In genomic region chrX:107629533-107629909, GRCh38 we compare ENCODE assay signal across 8 cellular contexts. TPM values are rescaled to one million over a fixed set of nuclear protein-coding genes. Genes with fewer than 3 reads are reported as not detected.
DNase-seq lines count a peak whose midpoint lies in the region; ATAC-seq and TF ChIP-seq lines count a peak whose summit lies in the region.

No MANE protein-coding gene starts in this region.

- TF ChIP-seq POLR2A in transverse colon (IDR thresholded peaks at IDR 0.05) = no peak

- H3K9me3 ChIP-seq in NT2/D1 (ENCODE audit: insufficient read depth, low read length) (no peaks in the 10 kb centered on the region), transverse colon (no peaks in the 10 kb centered on the region)

- H3K4me1 ChIP-seq in NT2/D1 (ENCODE audit: insufficient read depth, insufficient read length) = peaks cover 2% of the 10 kb centered on the region
- H3K4me1 ChIP-seq in transverse colon = peaks cover 0 to 5% (median 2%) of the 10 kb centered on the region in 4 donors

- H3K4me3 ChIP-seq in NT2/D1 (ENCODE audit: insufficient read length, low read depth) = peak overlapping the region; percentile 84
- H3K4me3 ChIP-seq in transverse colon = peak overlapping the region in 2 of 4 donors; percentile 48 to 69

- TF ChIP-seq EP300 in transverse colon (IDR thresholded peaks at IDR 0.05; ENCODE audit: low read depth) = no peak

- H3K36me3 Mint-ChIP-seq in dendritic cell treated with granulocyte-macrophage colony-stimulating factor and Interleukin-4, amounts not matched to agents 40 ng/mL and 50 ng/mL, for 4 days (ENCODE audit: low read depth) = no peaks in the 10 kb centered on the region
- H3K36me3 Mint-ChIP-seq in naive B cell = no peaks in the 10 kb centered on the region

- H3K27ac Mint-ChIP-seq in dendritic cell treated with granulocyte-macrophage colony-stimulating factor and Interleukin-4, amounts not matched to agents 40 ng/mL and 50 ng/mL, for 4 days = no peak overlapping the region
- peak overlapping the region in 1 of 6 donors; percentile 81 for H3K27ac Mint-ChIP-seq in naive B cell

- no peaks in the 10 kb centered on the region for H3K27me3 Mint-ChIP-seq in dendritic cell treated with granulocyte-macrophage colony-stimulating factor and Interleukin-4, amounts not matched to agents 40 ng/mL and 50 ng/mL, for 4 days
- no peaks in the 10 kb centered on the region for H3K27me3 Mint-ChIP-seq in naive B cell

- peak overlapping the region in 1 of 4 donors; percentile 86 for H3K27ac ChIP-seq in transverse colon

- H3K36me3 ChIP-seq in NT2/D1 (ENCODE audit: insufficient read depth, insufficient read length, low read length) (peaks cover 13% of the 10 kb centered on the region), transverse colon (no peaks in the 10 kb centered on the region)

- no peak for TF ChIP-seq CTCF in transverse colon (IDR thresholded peaks at IDR 0.05)

- DNase-seq in ACHN (peak; percentile 41), G401 (ENCODE audit: low spot score) (peak; percentile 50), NT2/D1 (ENCODE audit: low read depth, low spot score) (no peak), naive B cell (no peak), transverse colon (no peak)

- H3K9me3 Mint-ChIP-seq in dendritic cell treated with granulocyte-macrophage colony-stimulating factor and Interleukin-4, amounts not matched to agents 40 ng/mL and 50 ng/mL, for 4 days = no peaks in the 10 kb centered on the region
- peaks cover 0 to 2% (median 0%) of the 10 kb centered on the region in 7 donors for H3K9me3 Mint-ChIP-seq in naive B cell

- no peak for ATAC-seq in naive B cell (ENCODE audit: low read depth in 2 of 2)
- ATAC-seq in GM18517 (IDR thresholded peaks at IDR 0.05; ENCODE audit: unreplicated experiment) = no peak
- ATAC-seq in HG02678 (IDR thresholded peaks at IDR 0.05; ENCODE audit: unreplicated experiment) = no peak

- in situ Hi-C loops in ACHN (cut with HindIII; ENCODE audit: low pct_ligation_motif_present, low pct_unique_long_range_greater_than_20kb, low sequenced_read_pairs) = loop anchor here (25.0 kb wide), 1 partner anchor 92 kb away; no protein-coding TSS in a partner anchor
- in situ Hi-C loops in G401 (cut with HindIII; ENCODE audit: low sequenced_read_pairs) = no loop called here
- in situ Hi-C loops in transverse colon (cut with MboI; ENCODE audit: low pct_ligation_motif_present in 1 of 4, low pct_unique_long_range_greater_than_20kb in 1 of 4, low sequenced_read_pairs in 3 of 4) = no loop called here

- intact Hi-C loops in dendritic cell treated with granulocyte-macrophage colony-stimulating factor and Interleukin-4, amounts not matched to agents 40 ng/mL and 50 ng/mL, for 4 days (cut with micrococcal nuclease) = no loop called here
- intact Hi-C loops in transverse colon (cut with DNase I; ENCODE audit: low total_unique reads) = no loop called here

- peak overlapping the region; percentile 84 for H3K4me3 Mint-ChIP-seq in dendritic cell treated with granulocyte-macrophage colony-stimulating factor and Interleukin-4, amounts not matched to agents 40 ng/mL and 50 ng/mL, for 4 days
- H3K4me3 Mint-ChIP-seq in naive B cell = peak overlapping the region; percentile 85 to 99 (median 94)

- H3K27me3 ChIP-seq in NT2/D1 (ENCODE audit: insufficient read depth, insufficient read length) (no peaks in the 10 kb centered on the region), transverse colon (no peaks in the 10 kb centered on the region)

- peaks cover 28% of the 10 kb centered on the region for H3K4me1 Mint-ChIP-seq in dendritic cell treated with granulocyte-macrophage colony-stimulating factor and Interleukin-4, amounts not matched to agents 40 ng/mL and 50 ng/mL, for 4 days (ENCODE audit: low read depth)
- H3K4me1 Mint-ChIP-seq in naive B cell = peaks cover 5 to 33% (median 19%) of the 10 kb centered on the region in 3 donors

- peak overlapping the region; percentile 91 for H3K9ac ChIP-seq in NT2/D1 (ENCODE audit: insufficient read length, low read depth)

- WGBS in transverse colon (ENCODE audit: low coverage in 1 of 2), 2 donors = 38% methylated on average over 5 of the region's 5 CpGs; no CpG with 5 or more reads in 1 of the 2 donors

RNA-seq across cellular contexts. Expression of gene PRPS1, which starts 1.2 kb away (rescaled TPM):
- total RNA-seq in G401 (2014; rRNA removed; shearing (Covaris generic)) = 99.8 and 113 TPM in 2 replicates
- 10 to 100 TPM; 49.4 to 74.9 (median 53.8) TPM for polyA plus RNA-seq in naive B cell (ENCODE audit: low read depth in 6 of 6)
- total RNA-seq in transverse colon = 10 to 100 TPM in 2 of 4 donors, 1 to 10 TPM in 2; 1.5 to 16.5 (median 12.4) TPM

Comparison
In these comparisons a context has a peak if more than half of its experiments do, and no peak if none do; other contexts are left out.
1. DNase-seq: peak in ACHN (single experiment) and G401 (single experiment); none in NT2/D1 (single experiment), naive B cell (single experiment) and transverse colon (single experiment).